Comparison of ENCODE assay signal across 19 cellular contexts in genomic region chr3:47133641-47134040, GRCh38.
"Had no signal": no experiment of that assay in that cellular context is flagged by ENCODE, and none has a peak within 500 bp of the region (broad histone marks: within the 10 kb centered on the region; RNA-seq: fewer than 3 reads in every experiment).

No MANE protein-coding gene starts in this region.

- H3K9me3 Mint-ChIP-seq: activated CD4-positive, alpha-beta T cell treated with anti-CD3 and anti-CD28 coated beads, Interleukin-2, amount 10 ng/mL, durations not matched to agents 7 days and 5 days; central memory CD8-positive, alpha-beta T cell; naive thymus-derived CD4-positive, alpha-beta T cell; stimulated activated memory B cell treated with anti-CD40 and anti-IgM and Interleukin-4, amounts not matched to agents 10 μg/mL and 1 μg/mL and 100 μg/mL, for 72 hours had no signal

- H3K9ac ChIP-seq: parathyroid adenoma had no signal

- DNase-seq: activated CD4-positive, alpha-beta T cell treated with anti-CD3 and anti-CD28 coated beads, Interleukin-2, amount 10 ng/mL, durations not matched to agents 7 days and 5 days; colonic mucosa; heart left ventricle; kidney glomerular epithelial cell; left ventricle myocardium superior; mesendoderm; naive thymus-derived CD4-positive, alpha-beta T cell; sigmoid colon; stimulated activated CD4-positive, alpha-beta T cell treated with anti-CD3 and anti-CD28 coated beads, Interleukin-4, amount 100 ng/mL, for 24 hours; testis; upper lobe of right lung had no signal

- H2AFZ ChIP-seq: parathyroid adenoma had no signal

- H3K4me3 ChIP-seq: ascending aorta, colonic mucosa, gastroesophageal sphincter, heart left ventricle, sigmoid colon, testis, upper lobe of right lung had no signal

- H3K9me3 ChIP-seq: ascending aorta, colonic mucosa, gastroesophageal sphincter, heart left ventricle, sigmoid colon, testis, upper lobe of right lung had no signal

- H3K27me3 Mint-ChIP-seq: activated CD4-positive, alpha-beta T cell treated with anti-CD3 and anti-CD28 coated beads, Interleukin-2, amount 10 ng/mL, durations not matched to agents 7 days and 5 days; central memory CD8-positive, alpha-beta T cell; naive thymus-derived CD4-positive, alpha-beta T cell; stimulated activated memory B cell treated with anti-CD40 and anti-IgM and Interleukin-4, amounts not matched to agents 10 μg/mL and 1 μg/mL and 100 μg/mL, for 72 hours had no signal

- H3K4me1 ChIP-seq: colonic mucosa had no signal

- H3K27ac Mint-ChIP-seq: activated CD4-positive, alpha-beta T cell treated with anti-CD3 and anti-CD28 coated beads, Interleukin-2, amount 10 ng/mL, durations not matched to agents 7 days and 5 days; stimulated activated memory B cell treated with anti-CD40 and anti-IgM and Interleukin-4, amounts not matched to agents 10 μg/mL and 1 μg/mL and 100 μg/mL, for 72 hours had no signal

- H3K36me3 ChIP-seq: ascending aorta, colonic mucosa, gastroesophageal sphincter, heart left ventricle, sigmoid colon, upper lobe of right lung had no signal

- H3K4me3 Mint-ChIP-seq: activated CD4-positive, alpha-beta T cell treated with anti-CD3 and anti-CD28 coated beads, Interleukin-2, amount 10 ng/mL, durations not matched to agents 7 days and 5 days; central memory CD8-positive, alpha-beta T cell; stimulated activated memory B cell treated with anti-CD40 and anti-IgM and Interleukin-4, amounts not matched to agents 10 μg/mL and 1 μg/mL and 100 μg/mL, for 72 hours had no signal

- ATAC-seq: activated CD4-positive, CD25-positive, alpha-beta regulatory T cell treated with anti-CD3 and anti-CD28 coated beads, Interleukin-2, amount 50 U/mL, for 24 hours; esophagus mucosa; gastroesophageal sphincter; heart left ventricle; naive thymus-derived CD4-positive, alpha-beta T cell; stimulated activated memory B cell treated with anti-CD40 and anti-IgM and Interleukin-4, amounts not matched to agents 10 μg/mL and 1 μg/mL and 100 μg/mL, for 72 hours; upper lobe of right lung had no signal

- FAIRE-seq: endometrium had no signal

- H3K27me3 ChIP-seq: ascending aorta, colonic mucosa, gastroesophageal sphincter, heart left ventricle, sigmoid colon, testis, upper lobe of right lung had no signal
